ENCODE assay signal across 1 cellular context in genomic region chr4:10018818-10019438, GRCh38.
TF ChIP-seq lines count a peak whose summit lies in the region.

No MANE protein-coding gene starts in this region.

TF ChIP-seq in K562, 482 proteins besides CTCF, POLR2A, EP300 and RAD21 (continued from another document and continues in another):
- no peak for TF ChIP-seq PHB2 (IDR thresholded peaks at IDR 0.05; ENCODE audit: low read depth)
- TF ChIP-seq MCM2 (IDR thresholded peaks at IDR 0.05; ENCODE audit: low read depth): no peak
- no peak for TF ChIP-seq ZFPM2 (CRISPR knock-in tag; IDR thresholded peaks at IDR 0.05)
- no peak for TF ChIP-seq ZNF551 (CRISPR knock-in tag; IDR thresholded peaks at IDR 0.05)
- TF ChIP-seq ZNF586 (CRISPR knock-in tag; conservative IDR thresholded peaks at IDR 0.05): no peak
- TF ChIP-seq HMG20B (CRISPR knock-in tag; IDR thresholded peaks at IDR 0.05): no peak
- no peak for TF ChIP-seq TAF1 (IDR thresholded peaks at IDR 0.05; ENCODE audit: control insufficient read depth, extremely low read depth, insufficient read depth, low read length, severe bottlenecking)
- TF ChIP-seq, protein P1, sequence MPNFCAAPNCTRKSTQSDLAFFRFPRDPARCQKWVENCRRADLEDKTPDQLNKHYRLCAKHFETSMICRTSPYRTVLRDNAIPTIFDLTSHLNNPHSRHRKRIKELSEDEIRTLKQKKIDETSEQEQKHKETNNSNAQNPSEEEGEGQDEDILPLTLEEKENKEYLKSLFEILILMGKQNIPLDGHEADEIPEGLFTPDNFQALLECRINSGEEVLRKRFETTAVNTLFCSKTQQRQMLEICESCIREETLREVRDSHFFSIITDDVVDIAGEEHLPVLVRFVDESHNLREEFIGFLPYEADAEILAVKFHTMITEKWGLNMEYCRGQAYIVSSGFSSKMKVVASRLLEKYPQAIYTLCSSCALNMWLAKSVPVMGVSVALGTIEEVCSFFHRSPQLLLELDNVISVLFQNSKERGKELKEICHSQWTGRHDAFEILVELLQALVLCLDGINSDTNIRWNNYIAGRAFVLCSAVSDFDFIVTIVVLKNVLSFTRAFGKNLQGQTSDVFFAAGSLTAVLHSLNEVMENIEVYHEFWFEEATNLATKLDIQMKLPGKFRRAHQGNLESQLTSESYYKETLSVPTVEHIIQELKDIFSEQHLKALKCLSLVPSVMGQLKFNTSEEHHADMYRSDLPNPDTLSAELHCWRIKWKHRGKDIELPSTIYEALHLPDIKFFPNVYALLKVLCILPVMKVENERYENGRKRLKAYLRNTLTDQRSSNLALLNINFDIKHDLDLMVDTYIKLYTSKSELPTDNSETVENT (CRISPR knock-in tag; IDR thresholded peaks at IDR 0.05): 0 out of 2 replicates have a peak, but pooled peaks have one; percentile 11
- TF ChIP-seq PTRF (tag; IDR thresholded peaks at IDR 0.05): no peak
- 0 out of 2 replicates have a peak, but pooled peaks have one; percentile 41 for TF ChIP-seq DPF2 (IDR thresholded peaks at IDR 0.05)
- TF ChIP-seq ZNF445 (CRISPR knock-in tag; IDR thresholded peaks at IDR 0.05; ENCODE audit: low read depth): no peak
- no peak for TF ChIP-seq EWSR1 (IDR thresholded peaks at IDR 0.05; ENCODE audit: borderline replicate concordance, low read depth, partially characterized antibody)
- no peak for TF ChIP-seq POLR3G (IDR thresholded peaks at IDR 0.05; ENCODE audit: extremely low read depth, insufficient read length, insufficient replicate concordance)
- TF ChIP-seq ESRRB (CRISPR knock-in tag; IDR thresholded peaks at IDR 0.05; ENCODE audit: borderline replicate concordance): no peak
- TF ChIP-seq RBM14 (IDR thresholded peaks at IDR 0.05; ENCODE audit: borderline replicate concordance, insufficient read depth, low read depth, low read length): no peak
- TF ChIP-seq, protein P2, sequence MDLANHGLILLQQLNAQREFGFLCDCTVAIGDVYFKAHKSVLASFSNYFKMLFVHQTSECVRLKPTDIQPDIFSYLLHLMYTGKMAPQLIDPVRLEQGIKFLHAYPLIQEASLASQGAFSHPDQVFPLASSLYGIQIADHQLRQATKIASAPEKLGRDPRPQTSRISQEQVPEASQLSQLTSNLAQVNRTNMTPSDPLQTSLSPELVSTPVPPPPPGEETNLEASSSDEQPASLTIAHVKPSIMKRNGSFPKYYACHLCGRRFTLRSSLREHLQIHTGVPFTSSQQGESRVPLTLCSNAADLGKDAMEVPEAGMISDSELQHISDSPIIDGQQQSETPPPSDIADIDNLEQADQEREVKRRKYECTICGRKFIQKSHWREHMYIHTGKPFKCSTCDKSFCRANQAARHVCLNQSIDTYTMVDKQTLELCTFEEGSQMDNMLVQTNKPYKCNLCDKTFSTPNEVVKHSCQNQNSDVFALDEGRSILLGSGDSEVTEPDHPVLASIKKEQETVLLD (IDR thresholded peaks at IDR 0.05): no peak
- TF ChIP-seq ZNF655 (CRISPR knock-in tag; IDR thresholded peaks at IDR 0.05): no peak
- TF ChIP-seq, protein P3, sequence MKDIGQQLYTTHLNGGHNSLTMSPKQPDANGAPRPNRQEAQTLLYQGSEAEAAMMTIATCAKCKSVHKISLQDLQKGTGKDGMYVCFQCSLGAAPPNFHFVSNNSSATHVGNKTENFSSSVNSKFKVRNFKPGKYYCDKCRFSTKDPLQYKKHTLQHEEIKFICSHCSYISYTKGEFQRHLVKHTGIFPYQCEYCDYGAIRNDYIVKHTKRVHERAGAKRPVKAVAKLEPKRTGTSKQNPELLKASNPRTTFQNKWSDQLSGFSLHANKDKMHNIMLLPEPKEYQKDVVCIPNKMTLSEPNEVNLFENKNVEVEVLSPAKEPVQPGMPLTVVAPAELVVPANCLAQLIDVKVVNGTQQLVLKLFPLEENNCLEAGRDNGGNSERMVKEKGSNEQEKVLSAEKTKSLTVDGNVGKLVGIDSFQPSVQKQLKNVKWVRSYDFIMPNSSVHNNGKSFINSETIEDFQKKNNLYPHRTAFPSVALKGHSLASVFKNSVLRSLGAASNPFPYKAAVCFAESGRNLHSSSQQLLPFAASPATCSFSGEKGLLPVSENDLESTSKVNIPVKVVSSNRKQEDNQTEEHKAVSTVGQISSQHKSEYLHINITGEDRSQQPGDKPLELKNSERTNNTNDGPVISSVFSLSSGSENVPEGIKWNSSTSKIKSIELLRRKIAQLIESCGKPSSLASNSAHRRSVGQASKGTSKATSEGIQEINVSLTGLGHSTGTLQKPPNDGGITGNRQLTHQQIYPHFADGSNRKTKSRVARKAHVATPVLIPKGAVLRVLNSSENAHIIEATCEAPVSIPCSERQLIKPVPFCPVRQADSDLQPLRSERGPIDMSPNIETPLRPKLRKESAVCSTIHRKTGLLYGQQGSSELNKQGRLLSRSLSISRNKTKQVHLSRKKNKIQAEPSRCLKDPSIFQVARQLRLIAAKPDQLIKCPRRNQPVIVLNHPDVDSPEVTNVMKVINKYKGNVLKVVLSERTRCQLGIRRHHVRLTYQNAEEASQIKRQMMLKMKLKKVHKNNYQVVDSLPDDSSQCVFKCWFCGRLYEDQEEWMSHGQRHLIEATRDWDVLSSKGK (CRISPR knock-in tag; IDR thresholded peaks at IDR 0.05): no peak
- TF ChIP-seq PCBP1 (IDR thresholded peaks at IDR 0.05; ENCODE audit: low read depth, low read length, poor library complexity, severe bottlenecking): no peak
- TF ChIP-seq CBFA2T3 (IDR thresholded peaks at IDR 0.05): no peak
- no peak for TF ChIP-seq ZNF583 (CRISPR knock-in tag; IDR thresholded peaks at IDR 0.05)
- peak; percentile 16; the same call in 1 of the 2 replicates for TF ChIP-seq BMI1 (IDR thresholded peaks at IDR 0.05; ENCODE audit: low read length)
- TF ChIP-seq HNRNPL (IDR thresholded peaks at IDR 0.05; ENCODE audit: low read depth, low read length): no peak
- no peak for TF ChIP-seq ARHGAP35 (IDR thresholded peaks at IDR 0.05; ENCODE audit: partially characterized antibody)
- TF ChIP-seq SMC3 (conservative IDR thresholded peaks at IDR 0.05; ENCODE audit: insufficient read depth, low read depth, low read length): peak; percentile 96
- TF ChIP-seq BHLHE40 (IDR thresholded peaks at IDR 0.05; ENCODE audit: low read length): peak; percentile 9; the same call in 1 of the 2 replicates
- no peak for TF ChIP-seq MEF2A (IDR thresholded peaks at IDR 0.05; ENCODE audit: control insufficient read depth, low read depth, low read length)
- TF ChIP-seq, protein P4, sequence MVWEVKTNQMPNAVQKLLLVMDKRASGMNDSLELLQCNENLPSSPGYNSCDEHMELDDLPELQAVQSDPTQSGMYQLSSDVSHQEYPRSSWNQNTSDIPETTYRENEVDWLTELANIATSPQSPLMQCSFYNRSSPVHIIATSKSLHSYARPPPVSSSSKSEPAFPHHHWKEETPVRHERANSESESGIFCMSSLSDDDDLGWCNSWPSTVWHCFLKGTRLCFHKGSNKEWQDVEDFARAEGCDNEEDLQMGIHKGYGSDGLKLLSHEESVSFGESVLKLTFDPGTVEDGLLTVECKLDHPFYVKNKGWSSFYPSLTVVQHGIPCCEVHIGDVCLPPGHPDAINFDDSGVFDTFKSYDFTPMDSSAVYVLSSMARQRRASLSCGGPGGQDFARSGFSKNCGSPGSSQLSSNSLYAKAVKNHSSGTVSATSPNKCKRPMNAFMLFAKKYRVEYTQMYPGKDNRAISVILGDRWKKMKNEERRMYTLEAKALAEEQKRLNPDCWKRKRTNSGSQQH (CRISPR knock-in tag; IDR thresholded peaks at IDR 0.05): no peak
- 0 out of 2 replicates have a peak, but pooled peaks have one; percentile 39 for TF ChIP-seq EHMT2 (IDR thresholded peaks at IDR 0.05)
- TF ChIP-seq GTF2E2 (tag; IDR thresholded peaks at IDR 0.05): no peak
- TF ChIP-seq MYBL2 (IDR thresholded peaks at IDR 0.05; ENCODE audit: low read depth): no peak
- no peak for TF ChIP-seq MYBL2 (CRISPR knock-in tag; IDR thresholded peaks at IDR 0.05; ENCODE audit: borderline replicate concordance)
- no peak for TF ChIP-seq BRCA1 (IDR thresholded peaks at IDR 0.05)
- no peak for TF ChIP-seq BRCA1 (CRISPR knock-in tag; IDR thresholded peaks at IDR 0.05)
- peak; percentile 40; the same call in 1 of the 2 replicates for TF ChIP-seq TARDBP (IDR thresholded peaks at IDR 0.05)
- TF ChIP-seq SRSF7 (optimal IDR thresholded peaks at IDR 0.05; ENCODE audit: low read depth, low read length): no peak
- TF ChIP-seq RUNX1 (IDR thresholded peaks at IDR 0.05; ENCODE audit: low read depth): no peak
- TF ChIP-seq, protein P5, sequence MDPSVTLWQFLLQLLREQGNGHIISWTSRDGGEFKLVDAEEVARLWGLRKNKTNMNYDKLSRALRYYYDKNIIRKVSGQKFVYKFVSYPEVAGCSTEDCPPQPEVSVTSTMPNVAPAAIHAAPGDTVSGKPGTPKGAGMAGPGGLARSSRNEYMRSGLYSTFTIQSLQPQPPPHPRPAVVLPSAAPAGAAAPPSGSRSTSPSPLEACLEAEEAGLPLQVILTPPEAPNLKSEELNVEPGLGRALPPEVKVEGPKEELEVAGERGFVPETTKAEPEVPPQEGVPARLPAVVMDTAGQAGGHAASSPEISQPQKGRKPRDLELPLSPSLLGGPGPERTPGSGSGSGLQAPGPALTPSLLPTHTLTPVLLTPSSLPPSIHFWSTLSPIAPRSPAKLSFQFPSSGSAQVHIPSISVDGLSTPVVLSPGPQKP (CRISPR knock-in tag; IDR thresholded peaks at IDR 0.05): no peak
- no peak for TF ChIP-seq PML (IDR thresholded peaks at IDR 0.05; ENCODE audit: low read length)
- TF ChIP-seq POU5F1 (IDR thresholded peaks at IDR 0.05; ENCODE audit: borderline replicate concordance, low read depth, low read length, partially characterized antibody): no peak
- TF ChIP-seq, protein P6, sequence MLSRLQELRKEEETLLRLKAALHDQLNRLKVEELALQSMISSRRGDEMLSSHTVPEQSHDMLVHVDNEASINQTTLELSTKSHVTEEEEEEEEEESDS (CRISPR knock-in tag; IDR thresholded peaks at IDR 0.05): no peak
- no peak for TF ChIP-seq LEF1 (IDR thresholded peaks at IDR 0.05)
- TF ChIP-seq, protein P7, sequence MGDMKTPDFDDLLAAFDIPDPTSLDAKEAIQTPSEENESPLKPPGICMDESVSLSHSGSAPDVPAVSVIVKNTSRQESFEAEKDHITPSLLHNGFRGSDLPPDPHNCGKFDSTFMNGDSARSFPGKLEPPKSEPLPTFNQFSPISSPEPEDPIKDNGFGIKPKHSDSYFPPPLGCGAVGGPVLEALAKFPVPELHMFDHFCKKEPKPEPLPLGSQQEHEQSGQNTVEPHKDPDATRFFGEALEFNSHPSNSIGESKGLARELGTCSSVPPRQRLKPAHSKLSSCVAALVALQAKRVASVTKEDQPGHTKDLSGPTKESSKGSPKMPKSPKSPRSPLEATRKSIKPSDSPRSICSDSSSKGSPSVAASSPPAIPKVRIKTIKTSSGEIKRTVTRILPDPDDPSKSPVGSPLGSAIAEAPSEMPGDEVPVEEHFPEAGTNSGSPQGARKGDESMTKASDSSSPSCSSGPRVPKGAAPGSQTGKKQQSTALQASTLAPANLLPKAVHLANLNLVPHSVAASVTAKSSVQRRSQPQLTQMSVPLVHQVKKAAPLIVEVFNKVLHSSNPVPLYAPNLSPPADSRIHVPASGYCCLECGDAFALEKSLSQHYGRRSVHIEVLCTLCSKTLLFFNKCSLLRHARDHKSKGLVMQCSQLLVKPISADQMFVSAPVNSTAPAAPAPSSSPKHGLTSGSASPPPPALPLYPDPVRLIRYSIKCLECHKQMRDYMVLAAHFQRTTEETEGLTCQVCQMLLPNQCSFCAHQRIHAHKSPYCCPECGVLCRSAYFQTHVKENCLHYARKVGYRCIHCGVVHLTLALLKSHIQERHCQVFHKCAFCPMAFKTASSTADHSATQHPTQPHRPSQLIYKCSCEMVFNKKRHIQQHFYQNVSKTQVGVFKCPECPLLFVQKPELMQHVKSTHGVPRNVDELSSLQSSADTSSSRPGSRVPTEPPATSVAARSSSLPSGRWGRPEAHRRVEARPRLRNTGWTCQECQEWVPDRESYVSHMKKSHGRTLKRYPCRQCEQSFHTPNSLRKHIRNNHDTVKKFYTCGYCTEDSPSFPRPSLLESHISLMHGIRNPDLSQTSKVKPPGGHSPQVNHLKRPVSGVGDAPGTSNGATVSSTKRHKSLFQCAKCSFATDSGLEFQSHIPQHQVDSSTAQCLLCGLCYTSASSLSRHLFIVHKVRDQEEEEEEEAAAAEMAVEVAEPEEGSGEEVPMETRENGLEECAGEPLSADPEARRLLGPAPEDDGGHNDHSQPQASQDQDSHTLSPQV (IDR thresholded peaks at IDR 0.05): peak; percentile 74; the same call in 1 of the 2 replicates
- no peak for TF ChIP-seq ZNF717 (CRISPR knock-in tag; IDR thresholded peaks at IDR 0.05)
- TF ChIP-seq BRF1 (IDR thresholded peaks at IDR 0.05; ENCODE audit: borderline replicate concordance, extremely low read depth, insufficient read length): no peak
- TF ChIP-seq HDAC3 (IDR thresholded peaks at IDR 0.05; ENCODE audit: borderline replicate concordance, partially characterized antibody): no peak
- no peak for TF ChIP-seq ZNF184 (CRISPR knock-in tag; IDR thresholded peaks at IDR 0.05)
- TF ChIP-seq, protein P8, sequence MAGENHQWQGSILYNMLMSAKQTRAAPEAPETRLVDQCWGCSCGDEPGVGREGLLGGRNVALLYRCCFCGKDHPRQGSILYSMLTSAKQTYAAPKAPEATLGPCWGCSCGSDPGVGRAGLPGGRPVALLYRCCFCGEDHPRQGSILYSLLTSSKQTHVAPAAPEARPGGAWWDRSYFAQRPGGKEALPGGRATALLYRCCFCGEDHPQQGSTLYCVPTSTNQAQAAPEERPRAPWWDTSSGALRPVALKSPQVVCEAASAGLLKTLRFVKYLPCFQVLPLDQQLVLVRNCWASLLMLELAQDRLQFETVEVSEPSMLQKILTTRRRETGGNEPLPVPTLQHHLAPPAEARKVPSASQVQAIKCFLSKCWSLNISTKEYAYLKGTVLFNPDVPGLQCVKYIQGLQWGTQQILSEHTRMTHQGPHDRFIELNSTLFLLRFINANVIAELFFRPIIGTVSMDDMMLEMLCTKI (IDR thresholded peaks at IDR 0.05; ENCODE audit: partially characterized antibody): no peak
- TF ChIP-seq ZNF41 (CRISPR knock-in tag; conservative IDR thresholded peaks at IDR 0.05): no peak
- no peak for TF ChIP-seq NR2C1 (IDR thresholded peaks at IDR 0.05)
- no peak for TF ChIP-seq NR2C1 (tag; IDR thresholded peaks at IDR 0.05)
- peak; percentile 70; the same call in 1 of the 2 replicates for TF ChIP-seq ETV5 (CRISPR knock-in tag; IDR thresholded peaks at IDR 0.05; ENCODE audit: low read depth)
